18 cellular contexts compared by ENCODE assay signal in genomic region chrX:150348365-150348764, GRCh38. TPM values are rescaled to one million over a fixed set of nuclear protein-coding genes. Genes with fewer than 3 reads are reported as not detected.
A peak's percentile ranks its signal among the peaks of the same experiment; 100 is the strongest.
DNase-seq lines count a peak whose midpoint lies in the region; TF ChIP-seq lines count a peak whose summit lies in the region.
"Had no signal": no experiment of that assay in that cellular context is flagged by ENCODE, and none has a peak within 500 bp of the region (broad histone marks: within the 10 kb centered on the region; RNA-seq: fewer than 3 reads in every experiment).

No MANE protein-coding gene starts in this region.

- no peak overlapping the region for H2BK120ac ChIP-seq in trophoblast cell (ENCODE audit: insufficient read depth, low read length, poor library complexity)

- no peak overlapping the region for H2AK5ac ChIP-seq in trophoblast cell (ENCODE audit: low read length)

- no peak overlapping the region for H3K27ac ChIP-seq in trophoblast cell (ENCODE audit: low read depth, low read length)
- H3K27ac ChIP-seq: C4-2B, right atrium auricular region, tibial artery, VCaP had no signal

- H3K79me2 ChIP-seq in trophoblast cell (ENCODE audit: control insufficient read depth, insufficient read depth, low read length, poor library complexity), result no peaks in the 10 kb centered on the region

- TF ChIP-seq CTCF in epithelial cell of esophagus (IDR thresholded peaks at IDR 0.05; ENCODE audit: insufficient read depth, low read depth, low read length, missing control alignments), result no peak
- no peak for TF ChIP-seq CTCF in GM13976 (IDR thresholded peaks at IDR 0.05; ENCODE audit: borderline replicate concordance, control extremely low read depth, extremely low read depth, insufficient read depth, missing control alignments)

- peaks cover 0 to 6% of the 10 kb centered on the region in 2 experiments for H3K4me1 ChIP-seq in trophoblast cell (ENCODE audit: control insufficient read depth in 1 of 2, insufficient read depth in 2 of 2, low read length in 2 of 2)
- H3K4me1 ChIP-seq: HAP-1, right atrium auricular region, tibial artery had no signal

- H3K4me2 ChIP-seq in trophoblast cell (ENCODE audit: low read length), result no peak overlapping the region

- no peaks in the 10 kb centered on the region for H3K27me3 ChIP-seq in trophoblast cell (ENCODE audit: insufficient read depth, low read length)
- H3K27me3 ChIP-seq: right atrium auricular region, tibial artery had no signal

- H2AFZ ChIP-seq in trophoblast cell (ENCODE audit: insufficient read depth, low read length, poor library complexity), result no peak overlapping the region

- no CpG with 5 or more reads among the region's 4 CpGs for WGBS in trophoblast cell (ENCODE audit: extremely low coverage, insufficient coverage, insufficient read length)

- no peaks in the 10 kb centered on the region for H3K9me3 ChIP-seq in trophoblast cell (ENCODE audit: insufficient read depth, low read depth, low read length)
- H3K9me3 ChIP-seq: HAP-1, right atrium auricular region, tibial artery had no signal

- no peak overlapping the region for H4K12ac ChIP-seq in trophoblast cell (ENCODE audit: low read depth, low read length)

- no peak overlapping the region for H3K4ac ChIP-seq in trophoblast cell (ENCODE audit: low read depth, low read length)

- in situ Hi-C loops in GM13976 (cut with MboI; ENCODE audit: low sequenced_read_pairs, unreplicated experiment), result no loop called here

- DNase-seq in DMS53 (lab: John Stamatoyannopoulos, UW) (peak; percentile 53), DMS53 treated with DMSO at 0.1 percent for 48 hours (lab: John Stamatoyannopoulos, UW; ENCODE audit: unreplicated experiment) (no peak), NCI-H82 (lab: John Stamatoyannopoulos, UW) (peak; percentile 89), epithelial cell of esophagus (ENCODE audit: low read depth) (peak; percentile 53), trophoblast cell (peak; percentile 79 to 82), NCI-H1694 treated with DMSO at 0.1 percent for 48 hours (lab: John Stamatoyannopoulos, UW) (no peak), SHP77 (lab: John Stamatoyannopoulos, UW) (no peak), GM13976 (ENCODE audit: low spot score) (no peak)
- DNase-seq: amygdala; cerebellar nuclear complex; immature natural killer cell; stimulated activated CD4-positive, alpha-beta T cell treated with anti-CD3 and anti-CD28 coated beads, Interleukin-4, amount 100 ng/mL, for 24 hours; tibial artery had no signal

- no peak overlapping the region for H3K9ac ChIP-seq in trophoblast cell (ENCODE audit: low read length)

- H4K8ac ChIP-seq in trophoblast cell (ENCODE audit: low read depth, low read length), result no peak overlapping the region

- no peaks in the 10 kb centered on the region for H3K36me3 ChIP-seq in trophoblast cell (ENCODE audit: control insufficient read depth in 1 of 2, insufficient read depth in 2 of 2, low read length in 2 of 2)
- H3K36me3 ChIP-seq: HAP-1, right atrium auricular region, tibial artery had no signal

- H3K23ac ChIP-seq in trophoblast cell (ENCODE audit: low read length), result no peak overlapping the region

- no peak overlapping the region for H2BK12ac ChIP-seq in trophoblast cell (ENCODE audit: low read length)

- H2BK5ac ChIP-seq in trophoblast cell (ENCODE audit: low read depth, low read length, poor library complexity), result no peak overlapping the region

- H3K18ac ChIP-seq in trophoblast cell (ENCODE audit: low read length), result no peak overlapping the region

- H3K4me3 ChIP-seq in epithelial cell of esophagus (ENCODE audit: low read length) (no peak overlapping the region), trophoblast cell (ENCODE audit: low read depth, low read length) (no peak overlapping the region)
- H3K4me3 ChIP-seq: GM12878, HAP-1, right atrium auricular region, tibial artery had no signal

- H3K79me1 ChIP-seq in trophoblast cell (ENCODE audit: low read length), result no peaks in the 10 kb centered on the region

- no peak overlapping the region for H4K91ac ChIP-seq in trophoblast cell (ENCODE audit: low read depth, low read length)

- no peak overlapping the region for H3K14ac ChIP-seq in trophoblast cell (ENCODE audit: low read length)

RNA-seq across cellular contexts. Expression of gene MAMLD1, which starts 14.8 kb away (rescaled TPM):
- polyA plus RNA-seq in trophoblast cell (2013), result 0.03 and 0.04 TPM in 2 replicates

Comparison
In these comparisons a context has a peak if more than half of its experiments do, and no peak if none do; other contexts are left out.
1. DNase-seq: peak in DMS53 (single experiment), NCI-H82 (single experiment), epithelial cell of esophagus (single experiment) and trophoblast cell (2 of 2); none in DMS53 treated with DMSO at 0.1 percent for 48 hours (single experiment), NCI-H1694 treated with DMSO at 0.1 percent for 48 hours (single experiment), SHP77 (0 of 2) and GM13976 (single experiment).